Comparison of ENCODE assay signal across 16 cellular contexts in the genomic region with DNA sequence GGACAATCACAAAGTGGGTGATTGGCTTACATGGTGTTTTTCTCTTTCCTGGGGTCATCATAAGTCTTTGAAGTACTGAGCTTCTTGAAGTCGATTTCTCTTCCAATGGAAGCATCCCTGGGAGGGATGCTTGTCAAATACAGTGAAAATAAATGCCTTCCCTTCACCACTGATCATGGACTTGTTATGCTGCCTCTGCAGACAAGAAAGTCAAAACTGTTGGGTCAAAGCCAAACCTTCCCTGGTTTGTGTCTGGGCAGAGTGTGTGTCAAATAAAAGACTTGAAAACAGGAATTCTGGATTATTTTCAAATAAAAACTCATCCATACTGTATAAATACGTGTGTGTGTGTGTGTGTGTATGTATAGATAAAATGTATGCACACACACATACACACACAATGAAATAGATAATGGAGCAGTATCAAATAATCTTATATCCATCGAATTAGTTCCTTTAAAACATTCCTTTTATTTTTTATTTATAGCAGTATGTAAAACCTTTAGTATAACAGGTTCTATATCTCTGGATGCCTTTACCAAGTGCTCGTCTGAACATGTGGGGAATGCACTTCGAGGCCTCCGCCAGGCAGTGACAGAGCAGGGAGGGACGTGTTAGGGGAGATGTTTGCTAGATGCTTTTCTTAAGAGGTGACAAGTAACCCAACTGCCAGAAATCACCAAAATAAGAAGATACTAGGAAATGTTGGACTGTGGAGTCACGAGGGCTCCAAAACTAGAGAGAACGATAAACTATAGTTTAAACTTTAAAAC. TPM values are rescaled to one million over a fixed set of nuclear protein-coding genes. Genes with fewer than 3 reads are reported as not detected.
DNase-seq lines count a peak whose midpoint lies in the region; ATAC-seq, FAIRE-seq and TF ChIP-seq lines count a peak whose summit lies in the region.
"Had no signal": no experiment of that assay in that cellular context is flagged by ENCODE, and none has a peak within 500 bp of the region (broad histone marks: within the 10 kb centered on the region; RNA-seq: fewer than 3 reads in every experiment).

No MANE protein-coding gene starts in this region.

- intact Hi-C loops in left cardiac atrium (cut with DNase I), result no loop called here

- H3K4me1 ChIP-seq in adipocyte (ENCODE audit: control insufficient read depth, insufficient read depth, low read length) (peaks cover 22% of the 10 kb centered on the region), hepatocyte (ENCODE audit: insufficient read depth) (peaks cover 14% of the 10 kb centered on the region), Peyer's patch (no peaks in the 10 kb centered on the region)
- H3K4me1 ChIP-seq: prostate gland, tibial nerve had no signal

- no peak for TF ChIP-seq CTCF in hepatocyte (IDR thresholded peaks at IDR 0.05; ENCODE audit: poor library complexity)
- TF ChIP-seq CTCF in Peyer's patch (IDR thresholded peaks at IDR 0.05), result no peak

- WGBS in hepatocyte (ENCODE audit: low lambda C conversion rate, missing lambda C conversion rate), result 66% methylated on average over 9 of the region's 9 CpGs

- H3K9me2 ChIP-seq in hepatocyte (replicated peaks; ENCODE audit: insufficient read depth), result no peaks in the 10 kb centered on the region

- no peaks in the 10 kb centered on the region for H3K9me3 ChIP-seq in adipocyte (ENCODE audit: control insufficient read depth, low read length)
- H3K9me3 ChIP-seq in hepatocyte (ENCODE audit: low read depth), result no peaks in the 10 kb centered on the region
- no peaks in the 10 kb centered on the region for H3K9me3 ChIP-seq in Peyer's patch
- H3K9me3 ChIP-seq: prostate gland, tibial nerve had no signal

- FAIRE-seq in HTR-8/SVneo (lab: Jason Lieb, UNC), result no peak
- FAIRE-seq: HepG2 had no signal

- H3K4me2 ChIP-seq in hepatocyte, result no peak overlapping the region
- H3K4me2 ChIP-seq: smooth muscle cell had no signal

- no peaks in the 10 kb centered on the region for H4K20me1 ChIP-seq in hepatocyte (ENCODE audit: insufficient read depth, poor library complexity, severe bottlenecking)

- DNase-seq in NCI-H2171 treated with DMSO at 0.1 percent for 48 hours (lab: John Stamatoyannopoulos, UW) (peak; percentile 1), NCI-H2171 (lab: John Stamatoyannopoulos, UW) (no peak), adipocyte (ENCODE audit: low read depth) (peak; percentile 42), hepatocyte (ENCODE audit: low spot score) (no peak), HTR-8/SVneo (ENCODE audit: insufficient read length, low spot score) (no peak), left cardiac atrium (no peak), Peyer's patch (no peak)
- DNase-seq: naive thymus-derived CD4-positive, alpha-beta T cell; NCI-H2029 had no signal

- H2AFZ ChIP-seq in hepatocyte, result no peak overlapping the region

- H3K4me3 ChIP-seq in adipocyte (ENCODE audit: low read length) (no peak overlapping the region), hepatocyte (no peak overlapping the region), Peyer's patch (no peak overlapping the region)
- H3K4me3 ChIP-seq: prostate gland, smooth muscle cell, tibial nerve had no signal

- H3K27me3 ChIP-seq in adipocyte (replicated peaks; ENCODE audit: control insufficient read depth, insufficient read depth, low read length), result no peaks in the 10 kb centered on the region
- H3K27me3 ChIP-seq in hepatocyte, result no peaks in the 10 kb centered on the region
- no peaks in the 10 kb centered on the region for H3K27me3 ChIP-seq in Peyer's patch
- H3K27me3 ChIP-seq: tibial nerve had no signal

- peak overlapping the region; percentile 6 for H3K27ac ChIP-seq in hepatocyte
- no peak overlapping the region for H3K27ac ChIP-seq in Peyer's patch
- H3K27ac ChIP-seq: prostate gland, tibial nerve had no signal

- H3K9ac ChIP-seq in adipocyte (ENCODE audit: low read length), result no peak overlapping the region

- no peaks in the 10 kb centered on the region for H3K79me2 ChIP-seq in hepatocyte

- no peak for TF ChIP-seq POLR2A in Peyer's patch (IDR thresholded peaks at IDR 0.05)

- ATAC-seq in left cardiac atrium (no peak), GM21619 (IDR thresholded peaks at IDR 0.05; ENCODE audit: unreplicated experiment) (no peak)
- ATAC-seq: HepG2 had no signal

- H3K36me3 ChIP-seq in adipocyte (ENCODE audit: control insufficient read depth, insufficient read depth, low read length, severe bottlenecking) (no peaks in the 10 kb centered on the region), hepatocyte (replicated peaks; ENCODE audit: insufficient read depth, low read depth) (no peaks in the 10 kb centered on the region), Peyer's patch (no peaks in the 10 kb centered on the region)
- H3K36me3 ChIP-seq: prostate gland had no signal

RNA-seq across cellular contexts. Expression of a gene that starts 27.2 kb away (rescaled TPM):
- total RNA-seq in hepatocyte (1.7 and 2.8 TPM in 2 replicates), left cardiac atrium (not detected), Peyer's patch (not detected)
- 0.52 and 0.58 TPM in 2 replicates for polyA plus RNA-seq in hepatocyte
- total RNA-seq: A172; HepG2; liver; naive thymus-derived CD4-positive, alpha-beta T cell; smooth muscle cell had no signal
- polyA plus RNA-seq: HepG2; liver; naive thymus-derived CD4-positive, alpha-beta T cell had no signal

Comparison
In these comparisons a context has a peak if more than half of its experiments do, and no peak if none do; other contexts are left out.
1. DNase-seq: peak in NCI-H2171 treated with DMSO at 0.1 percent for 48 hours (single experiment) and adipocyte (single experiment); none in NCI-H2171 (single experiment), hepatocyte (single experiment), HTR-8/SVneo (single experiment), left cardiac atrium (single experiment) and Peyer's patch (0 of 3).